10 cellular contexts compared by ENCODE assay signal in genomic region chr2:55581875-55582547, GRCh38. TPM values are rescaled to one million over a fixed set of nuclear protein-coding genes. Genes with fewer than 3 reads are reported as not detected.
DNase-seq lines count a peak whose midpoint lies in the region; ATAC-seq and TF ChIP-seq lines count a peak whose summit lies in the region.
"Had no signal": no experiment of that assay in that cellular context is flagged by ENCODE, and none has a peak within 500 bp of the region (broad histone marks: within the 10 kb centered on the region; RNA-seq: fewer than 3 reads in every experiment).

No MANE protein-coding gene starts in this region.

- no peak for TF ChIP-seq CTCF in stomach (IDR thresholded peaks at IDR 0.05)

- WGBS in stomach, 5 donors: 55 to 81% (median 68%) methylated on average over 4 of the region's 4 CpGs

- ATAC-seq in GM21447 (IDR thresholded peaks at IDR 0.05; ENCODE audit: unreplicated experiment): no peak
- no peak for ATAC-seq in HG02798 (IDR thresholded peaks at IDR 0.05; ENCODE audit: poor library complexity, unreplicated experiment)

- no peak overlapping the region for H3K9ac ChIP-seq in SK-N-MC (ENCODE audit: insufficient read length)

- no peak for TF ChIP-seq POLR2A in stomach (IDR thresholded peaks at IDR 0.05)

- peak overlapping the region; percentile 57 for H3K27ac ChIP-seq in SK-N-MC
- peak overlapping the region in 3 of 5 donors; percentile 4 to 29 (median 7) for H3K27ac ChIP-seq in stomach

- no peaks in the 10 kb centered on the region for H3K9me3 ChIP-seq in SK-N-MC (ENCODE audit: low read depth, low read length)
- H3K9me3 ChIP-seq in stomach: no peaks in the 10 kb centered on the region
- H3K9me3 ChIP-seq: ascending aorta had no signal

- H3K36me3 ChIP-seq in SK-N-MC (ENCODE audit: insufficient read depth, low read length): peaks cover 79% of the 10 kb centered on the region
- peaks cover 7 to 81% (median 72%) of the 10 kb centered on the region in 4 donors for H3K36me3 ChIP-seq in stomach

- intact Hi-C loops in stomach (cut with DNase I; ENCODE audit: low total_unique reads): no loop called here

- H3K4me1 ChIP-seq in stomach: peaks cover 0 to 39% (median 13%) of the 10 kb centered on the region in 4 donors

- no peaks in the 10 kb centered on the region for H3K27me3 ChIP-seq in stomach
- H3K27me3 ChIP-seq: ascending aorta had no signal

- H3K4me3 ChIP-seq in SK-N-MC (no peak overlapping the region), stomach (no peak overlapping the region)

- DNase-seq in H4 (ENCODE audit: low spot score) (peak; percentile 32), SK-N-MC (ENCODE audit: low read depth, low spot score) (no peak), globus pallidus (ENCODE audit: low spot score) (peak; percentile 11), stomach (no peak)
- DNase-seq in stimulated activated naive CD4-positive, alpha-beta T cell treated with Interleukin-2 at 50 U/mL for 16 hours (lab: John Stamatoyannopoulos, UW): no peak
- DNase-seq: NCI-H2029 treated with DMSO at 0.1 percent for 48 hours, T-helper 9 cell had no signal

- TF ChIP-seq EP300 in stomach (IDR thresholded peaks at IDR 0.05): no peak

RNA-seq across cellular contexts. Expression of gene PPP4R3B, which starts 35.4 kb away (rescaled TPM):
- 19.4 and 26.8 TPM in 2 replicates for total RNA-seq in H4 (2014; rRNA removed; shearing (Covaris generic))
- 100 to 1,000 TPM in 1 of 5 donors, 10 to 100 TPM in 4; 31.5 to 110 (median 66.3) TPM for total RNA-seq in stomach
- 10 to 100 TPM; 17.4 to 31.3 (median 25.0) TPM for polyA plus RNA-seq in stomach

Comparison
In these comparisons a context has a peak if more than half of its experiments do, and no peak if none do; other contexts are left out.
1. DNase-seq: peak in H4 (single experiment) and globus pallidus (single experiment); none in SK-N-MC (single experiment), stomach (single experiment) and stimulated activated naive CD4-positive, alpha-beta T cell treated with Interleukin-2 at 50 U/mL for 16 hours (single experiment).